In the genomic region with DNA sequence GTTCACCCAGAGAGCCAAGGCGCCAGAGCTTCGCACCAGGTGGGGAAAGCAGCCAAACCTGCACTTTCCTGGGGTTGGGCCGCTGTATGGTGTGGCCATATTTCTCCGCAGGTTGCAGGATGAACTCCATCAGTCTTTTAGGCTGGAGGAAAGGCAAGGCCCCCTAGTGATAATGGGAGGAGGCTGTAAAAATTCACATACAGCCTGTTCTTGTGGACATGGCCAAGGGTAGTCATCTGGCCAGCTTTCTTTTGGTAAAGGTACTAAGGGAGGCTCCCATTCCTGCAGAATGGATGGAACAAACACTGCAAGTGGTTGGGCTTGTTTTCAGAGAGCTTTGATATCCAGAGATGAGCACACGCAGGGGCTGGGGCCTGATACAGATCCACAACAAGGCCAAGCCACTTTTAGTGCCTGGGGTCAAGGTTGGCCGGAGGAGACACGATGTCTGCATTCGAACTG, we compare ENCODE assay signal across 1 cellular context.
TF ChIP-seq lines count a peak whose summit lies in the region.

No MANE protein-coding gene starts in this region.

TF ChIP-seq in HepG2, 621 proteins besides CTCF, POLR2A, EP300 and RAD21 (continued from another document and continues in another):
- TF ChIP-seq, protein P1, sequence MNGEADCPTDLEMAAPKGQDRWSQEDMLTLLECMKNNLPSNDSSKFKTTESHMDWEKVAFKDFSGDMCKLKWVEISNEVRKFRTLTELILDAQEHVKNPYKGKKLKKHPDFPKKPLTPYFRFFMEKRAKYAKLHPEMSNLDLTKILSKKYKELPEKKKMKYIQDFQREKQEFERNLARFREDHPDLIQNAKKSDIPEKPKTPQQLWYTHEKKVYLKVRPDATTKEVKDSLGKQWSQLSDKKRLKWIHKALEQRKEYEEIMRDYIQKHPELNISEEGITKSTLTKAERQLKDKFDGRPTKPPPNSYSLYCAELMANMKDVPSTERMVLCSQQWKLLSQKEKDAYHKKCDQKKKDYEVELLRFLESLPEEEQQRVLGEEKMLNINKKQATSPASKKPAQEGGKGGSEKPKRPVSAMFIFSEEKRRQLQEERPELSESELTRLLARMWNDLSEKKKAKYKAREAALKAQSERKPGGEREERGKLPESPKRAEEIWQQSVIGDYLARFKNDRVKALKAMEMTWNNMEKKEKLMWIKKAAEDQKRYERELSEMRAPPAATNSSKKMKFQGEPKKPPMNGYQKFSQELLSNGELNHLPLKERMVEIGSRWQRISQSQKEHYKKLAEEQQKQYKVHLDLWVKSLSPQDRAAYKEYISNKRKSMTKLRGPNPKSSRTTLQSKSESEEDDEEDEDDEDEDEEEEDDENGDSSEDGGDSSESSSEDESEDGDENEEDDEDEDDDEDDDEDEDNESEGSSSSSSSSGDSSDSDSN (CRISPR knock-in tag; IDR thresholded peaks at IDR 0.05), result no peak
- TF ChIP-seq PRMT3 (CRISPR knock-in tag; IDR thresholded peaks at IDR 0.05; ENCODE audit: borderline replicate concordance, low read depth) (no peak), CC2D1A (CRISPR knock-in tag; IDR thresholded peaks at IDR 0.05) (no peak), ZNF850 (CRISPR knock-in tag; conservative IDR thresholded peaks at IDR 0.05) (no peak), MEIS1 (CRISPR knock-in tag; IDR thresholded peaks at IDR 0.05; ENCODE audit: borderline replicate concordance) (no peak), ZNF383 (CRISPR knock-in tag; IDR thresholded peaks at IDR 0.05; ENCODE audit: borderline replicate concordance) (no peak), NFE2L2 (IDR thresholded peaks at IDR 0.05; ENCODE audit: low read length) (no peak), ZNF431 (CRISPR knock-in tag; IDR thresholded peaks at IDR 0.05; ENCODE audit: borderline replicate concordance, low read depth) (no peak), GLI4 (CRISPR knock-in tag; IDR thresholded peaks at IDR 0.05; ENCODE audit: borderline replicate concordance) (no peak), ZNF484 (CRISPR knock-in tag; IDR thresholded peaks at IDR 0.05; ENCODE audit: borderline replicate concordance, low read depth) (no peak), ARNT2 (CRISPR knock-in tag; IDR thresholded peaks at IDR 0.05; ENCODE audit: low read depth) (no peak), ERF (CRISPR knock-in tag; IDR thresholded peaks at IDR 0.05) (no peak), RBM22 (optimal IDR thresholded peaks at IDR 0.05; ENCODE audit: low read length) (no peak), TBX2 (CRISPR knock-in tag; IDR thresholded peaks at IDR 0.05; ENCODE audit: borderline replicate concordance) (no peak), ZNF781 (CRISPR knock-in tag; IDR thresholded peaks at IDR 0.05; ENCODE audit: borderline replicate concordance, not compliant biosample characterization) (no peak), CBX2 (IDR thresholded peaks at IDR 0.05; ENCODE audit: low read depth, low read length) (no peak), CBX2 (CRISPR knock-in tag; IDR thresholded peaks at IDR 0.05; ENCODE audit: low read depth) (no peak), HOXA3 (CRISPR knock-in tag; IDR thresholded peaks at IDR 0.05) (peak; percentile 39; the same call in 1 of the 2 replicates), CHD4 (IDR thresholded peaks at IDR 0.05; ENCODE audit: borderline replicate concordance, low read length) (no peak), ZNF749 (CRISPR knock-in tag; IDR thresholded peaks at IDR 0.05; ENCODE audit: borderline replicate concordance) (no peak), KDM1A (CRISPR knock-in tag; IDR thresholded peaks at IDR 0.05) (no peak), ARID2 (CRISPR knock-in tag; IDR thresholded peaks at IDR 0.05; ENCODE audit: borderline replicate concordance) (no peak), BRCA1 (CRISPR knock-in tag; IDR thresholded peaks at IDR 0.05) (0 out of 2 replicates have a peak, but pooled peaks have one; percentile 32), TEAD2 (CRISPR knock-in tag; IDR thresholded peaks at IDR 0.05) (no peak), ZNF510 (CRISPR knock-in tag; IDR thresholded peaks at IDR 0.05; ENCODE audit: low read depth) (no peak), ZNF777 (CRISPR knock-in tag; IDR thresholded peaks at IDR 0.05) (no peak), NR2F1 (CRISPR knock-in tag; IDR thresholded peaks at IDR 0.05) (0 out of 4 replicates have a peak, but pooled peaks of 1 of the 2 experiments have one; percentile 59), POLR2AphosphoS5 (IDR thresholded peaks at IDR 0.05; ENCODE audit: low read depth, low read length) (no peak), RARA (CRISPR knock-in tag; IDR thresholded peaks at IDR 0.05) (peak; percentile 79), ZNF136 (CRISPR knock-in tag; IDR thresholded peaks at IDR 0.05; ENCODE audit: low read depth) (no peak), ZNF878 (CRISPR knock-in tag; IDR thresholded peaks at IDR 0.05) (no peak), ZZZ3 (CRISPR knock-in tag; IDR thresholded peaks at IDR 0.05; ENCODE audit: borderline replicate concordance) (no peak), GPN1 (CRISPR knock-in tag; IDR thresholded peaks at IDR 0.05; ENCODE audit: borderline replicate concordance) (no peak), NCOA2 (CRISPR knock-in tag; IDR thresholded peaks at IDR 0.05) (peak; percentile 62; the same call in 1 of the 2 replicates), NR2F6 (IDR thresholded peaks at IDR 0.05) (peak; percentile 77), NR2F6 (CRISPR knock-in tag; IDR thresholded peaks at IDR 0.05) (peak; percentile 81), SOX5 (CRISPR knock-in tag; IDR thresholded peaks at IDR 0.05; ENCODE audit: borderline replicate concordance) (peak; percentile 27; the same call in 1 of the 2 replicates), MAZ (IDR thresholded peaks at IDR 0.05; ENCODE audit: borderline replicate concordance, low read depth, low read length) (no peak), MAZ (CRISPR knock-in tag; IDR thresholded peaks at IDR 0.05; ENCODE audit: low read depth) (no peak), FOXA1 (IDR thresholded peaks at IDR 0.05) (no peak), FOXA1 (CRISPR knock-in tag; IDR thresholded peaks at IDR 0.05) (no peak)
- TF ChIP-seq, protein P2, sequence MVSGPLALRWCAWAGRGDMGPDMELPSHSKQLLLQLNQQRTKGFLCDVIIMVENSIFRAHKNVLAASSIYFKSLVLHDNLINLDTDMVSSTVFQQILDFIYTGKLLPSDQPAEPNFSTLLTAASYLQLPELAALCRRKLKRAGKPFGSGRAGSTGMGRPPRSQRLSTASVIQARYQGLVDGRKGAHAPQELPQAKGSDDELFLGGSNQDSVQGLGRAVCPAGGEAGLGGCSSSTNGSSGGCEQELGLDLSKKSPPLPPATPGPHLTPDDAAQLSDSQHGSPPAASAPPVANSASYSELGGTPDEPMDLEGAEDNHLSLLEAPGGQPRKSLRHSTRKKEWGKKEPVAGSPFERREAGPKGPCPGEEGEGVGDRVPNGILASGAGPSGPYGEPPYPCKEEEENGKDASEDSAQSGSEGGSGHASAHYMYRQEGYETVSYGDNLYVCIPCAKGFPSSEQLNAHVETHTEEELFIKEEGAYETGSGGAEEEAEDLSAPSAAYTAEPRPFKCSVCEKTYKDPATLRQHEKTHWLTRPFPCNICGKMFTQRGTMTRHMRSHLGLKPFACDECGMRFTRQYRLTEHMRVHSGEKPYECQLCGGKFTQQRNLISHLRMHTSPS (CRISPR knock-in tag; IDR thresholded peaks at IDR 0.05; ENCODE audit: low read depth), result no peak
- TF ChIP-seq, protein P3, sequence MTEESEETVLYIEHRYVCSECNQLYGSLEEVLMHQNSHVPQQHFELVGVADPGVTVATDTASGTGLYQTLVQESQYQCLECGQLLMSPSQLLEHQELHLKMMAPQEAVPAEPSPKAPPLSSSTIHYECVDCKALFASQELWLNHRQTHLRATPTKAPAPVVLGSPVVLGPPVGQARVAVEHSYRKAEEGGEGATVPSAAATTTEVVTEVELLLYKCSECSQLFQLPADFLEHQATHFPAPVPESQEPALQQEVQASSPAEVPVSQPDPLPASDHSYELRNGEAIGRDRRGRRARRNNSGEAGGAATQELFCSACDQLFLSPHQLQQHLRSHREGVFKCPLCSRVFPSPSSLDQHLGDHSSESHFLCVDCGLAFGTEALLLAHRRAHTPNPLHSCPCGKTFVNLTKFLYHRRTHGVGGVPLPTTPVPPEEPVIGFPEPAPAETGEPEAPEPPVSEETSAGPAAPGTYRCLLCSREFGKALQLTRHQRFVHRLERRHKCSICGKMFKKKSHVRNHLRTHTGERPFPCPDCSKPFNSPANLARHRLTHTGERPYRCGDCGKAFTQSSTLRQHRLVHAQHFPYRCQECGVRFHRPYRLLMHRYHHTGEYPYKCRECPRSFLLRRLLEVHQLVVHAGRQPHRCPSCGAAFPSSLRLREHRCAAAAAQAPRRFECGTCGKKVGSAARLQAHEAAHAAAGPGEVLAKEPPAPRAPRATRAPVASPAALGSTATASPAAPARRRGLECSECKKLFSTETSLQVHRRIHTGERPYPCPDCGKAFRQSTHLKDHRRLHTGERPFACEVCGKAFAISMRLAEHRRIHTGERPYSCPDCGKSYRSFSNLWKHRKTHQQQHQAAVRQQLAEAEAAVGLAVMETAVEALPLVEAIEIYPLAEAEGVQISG (CRISPR knock-in tag; IDR thresholded peaks at IDR 0.05), result no peak
- TF ChIP-seq, protein P4, sequence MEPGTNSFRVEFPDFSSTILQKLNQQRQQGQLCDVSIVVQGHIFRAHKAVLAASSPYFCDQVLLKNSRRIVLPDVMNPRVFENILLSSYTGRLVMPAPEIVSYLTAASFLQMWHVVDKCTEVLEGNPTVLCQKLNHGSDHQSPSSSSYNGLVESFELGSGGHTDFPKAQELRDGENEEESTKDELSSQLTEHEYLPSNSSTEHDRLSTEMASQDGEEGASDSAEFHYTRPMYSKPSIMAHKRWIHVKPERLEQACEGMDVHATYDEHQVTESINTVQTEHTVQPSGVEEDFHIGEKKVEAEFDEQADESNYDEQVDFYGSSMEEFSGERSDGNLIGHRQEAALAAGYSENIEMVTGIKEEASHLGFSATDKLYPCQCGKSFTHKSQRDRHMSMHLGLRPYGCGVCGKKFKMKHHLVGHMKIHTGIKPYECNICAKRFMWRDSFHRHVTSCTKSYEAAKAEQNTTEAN (CRISPR knock-in tag; conservative IDR thresholded peaks at IDR 0.05), result no peak
- TF ChIP-seq, protein P5, sequence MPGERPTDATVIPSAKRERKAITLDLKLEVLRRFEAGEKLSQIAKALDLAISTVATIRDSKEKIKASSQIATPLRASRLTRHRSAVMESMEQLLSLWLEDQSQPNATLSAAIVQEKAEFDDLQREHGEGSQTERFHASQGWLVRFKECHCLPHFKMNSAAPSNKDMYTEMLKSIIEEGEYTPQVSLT (CRISPR knock-in tag; IDR thresholded peaks at IDR 0.05; ENCODE audit: borderline replicate concordance, low read depth), result no peak
- TF ChIP-seq, protein P6, sequence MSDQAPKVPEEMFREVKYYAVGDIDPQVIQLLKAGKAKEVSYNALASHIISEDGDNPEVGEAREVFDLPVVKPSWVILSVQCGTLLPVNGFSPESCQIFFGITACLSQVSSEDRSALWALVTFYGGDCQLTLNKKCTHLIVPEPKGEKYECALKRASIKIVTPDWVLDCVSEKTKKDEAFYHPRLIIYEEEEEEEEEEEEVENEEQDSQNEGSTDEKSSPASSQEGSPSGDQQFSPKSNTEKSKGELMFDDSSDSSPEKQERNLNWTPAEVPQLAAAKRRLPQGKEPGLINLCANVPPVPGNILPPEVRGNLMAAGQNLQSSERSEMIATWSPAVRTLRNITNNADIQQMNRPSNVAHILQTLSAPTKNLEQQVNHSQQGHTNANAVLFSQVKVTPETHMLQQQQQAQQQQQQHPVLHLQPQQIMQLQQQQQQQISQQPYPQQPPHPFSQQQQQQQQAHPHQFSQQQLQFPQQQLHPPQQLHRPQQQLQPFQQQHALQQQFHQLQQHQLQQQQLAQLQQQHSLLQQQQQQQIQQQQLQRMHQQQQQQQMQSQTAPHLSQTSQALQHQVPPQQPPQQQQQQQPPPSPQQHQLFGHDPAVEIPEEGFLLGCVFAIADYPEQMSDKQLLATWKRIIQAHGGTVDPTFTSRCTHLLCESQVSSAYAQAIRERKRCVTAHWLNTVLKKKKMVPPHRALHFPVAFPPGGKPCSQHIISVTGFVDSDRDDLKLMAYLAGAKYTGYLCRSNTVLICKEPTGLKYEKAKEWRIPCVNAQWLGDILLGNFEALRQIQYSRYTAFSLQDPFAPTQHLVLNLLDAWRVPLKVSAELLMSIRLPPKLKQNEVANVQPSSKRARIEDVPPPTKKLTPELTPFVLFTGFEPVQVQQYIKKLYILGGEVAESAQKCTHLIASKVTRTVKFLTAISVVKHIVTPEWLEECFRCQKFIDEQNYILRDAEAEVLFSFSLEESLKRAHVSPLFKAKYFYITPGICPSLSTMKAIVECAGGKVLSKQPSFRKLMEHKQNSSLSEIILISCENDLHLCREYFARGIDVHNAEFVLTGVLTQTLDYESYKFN (CRISPR knock-in tag; conservative IDR thresholded peaks at IDR 0.05), result peak; percentile 39; the same call in 1 of the 2 replicates
- TF ChIP-seq, protein P7, sequence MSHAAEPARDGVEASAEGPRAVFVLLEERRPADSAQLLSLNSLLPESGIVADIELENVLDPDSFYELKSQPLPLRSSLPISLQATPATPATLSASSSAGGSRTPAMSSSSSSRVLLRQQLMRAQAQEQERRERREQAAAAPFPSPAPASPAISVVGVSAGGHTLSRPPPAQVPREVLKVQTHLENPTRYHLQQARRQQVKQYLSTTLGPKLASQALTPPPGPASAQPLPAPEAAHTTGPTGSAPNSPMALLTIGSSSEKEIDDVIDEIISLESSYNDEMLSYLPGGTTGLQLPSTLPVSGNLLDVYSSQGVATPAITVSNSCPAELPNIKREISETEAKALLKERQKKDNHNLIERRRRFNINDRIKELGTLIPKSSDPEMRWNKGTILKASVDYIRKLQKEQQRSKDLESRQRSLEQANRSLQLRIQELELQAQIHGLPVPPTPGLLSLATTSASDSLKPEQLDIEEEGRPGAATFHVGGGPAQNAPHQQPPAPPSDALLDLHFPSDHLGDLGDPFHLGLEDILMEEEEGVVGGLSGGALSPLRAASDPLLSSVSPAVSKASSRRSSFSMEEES (CRISPR knock-in tag; IDR thresholded peaks at IDR 0.05), result no peak
- TF ChIP-seq, protein P8, sequence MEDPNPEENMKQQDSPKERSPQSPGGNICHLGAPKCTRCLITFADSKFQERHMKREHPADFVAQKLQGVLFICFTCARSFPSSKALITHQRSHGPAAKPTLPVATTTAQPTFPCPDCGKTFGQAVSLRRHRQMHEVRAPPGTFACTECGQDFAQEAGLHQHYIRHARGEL (CRISPR knock-in tag; IDR thresholded peaks at IDR 0.05), result no peak
